Comparison of ENCODE assay signal across 9 cellular contexts in genomic region chr1:25805863-25806225, GRCh38. TPM values are rescaled to one million over a fixed set of nuclear protein-coding genes. Genes with fewer than 3 reads are reported as not detected.
DNase-seq lines count a peak whose midpoint lies in the region; ATAC-seq lines count a peak whose summit lies in the region.
"Had no signal": no experiment of that assay in that cellular context is flagged by ENCODE, and none has a peak within 500 bp of the region (broad histone marks: within the 10 kb centered on the region; RNA-seq: fewer than 3 reads in every experiment).

No MANE protein-coding gene starts in this region.

- ATAC-seq in GM18858 (IDR thresholded peaks at IDR 0.05; ENCODE audit: unreplicated experiment) (no peak), HG02678 (IDR thresholded peaks at IDR 0.05; ENCODE audit: unreplicated experiment) (no peak)

- peak overlapping the region in 2 of 3 donors; percentile 3 to 60 for H3K9ac ChIP-seq in skeletal muscle tissue (ENCODE audit: low read depth in 1 of 3, low read length in 3 of 3)

- peak; percentile 49 for DNase-seq in EH (ENCODE audit: low read depth)
- peak; percentile 41 for DNase-seq in dedifferentiated amniotic fluid mesenchymal stem cell (ENCODE audit: extremely low spot score)
- no peak for DNase-seq in effector CD8-positive, alpha-beta T cell (lab: John Stamatoyannopoulos, UW)
- DNase-seq in NCI-H1417 treated with DMSO at 0.1 percent for 48 hours (lab: John Stamatoyannopoulos, UW), result no peak
- DNase-seq: activated CD8-positive, alpha-beta memory T cell treated with anti-CD3 and anti-CD28 coated beads, Interleukin-2, amount 50 U/mL, for 4 hours had no signal

- no peaks in the 10 kb centered on the region for H3K9me3 ChIP-seq in skeletal muscle tissue (ENCODE audit: control insufficient read depth in 3 of 3, low read length in 3 of 3)

- H3K27ac ChIP-seq in layer of hippocampus (ENCODE audit: low read depth, low read length) (peak overlapping the region; percentile 77), skeletal muscle tissue (ENCODE audit: low read depth, low read length) (peak overlapping the region; percentile 68)

- H3K36me3 ChIP-seq in skeletal muscle tissue (ENCODE audit: control insufficient read depth in 3 of 3, insufficient read depth in 3 of 3, low read length in 3 of 3), result peaks cover 25 to 41% (median 37%) of the 10 kb centered on the region in 3 donors

- no peaks in the 10 kb centered on the region for H3K27me3 ChIP-seq in layer of hippocampus (ENCODE audit: control insufficient read depth, insufficient read depth, low read length)
- no peaks in the 10 kb centered on the region for H3K27me3 ChIP-seq in skeletal muscle tissue (ENCODE audit: control insufficient read depth in 3 of 3, insufficient read depth in 3 of 3, low read length in 3 of 3)

- H3K4me1 ChIP-seq in skeletal muscle tissue (ENCODE audit: control insufficient read depth in 3 of 3, insufficient read depth in 3 of 3, low read length in 3 of 3), result peaks cover 53 to 68% (median 55%) of the 10 kb centered on the region in 3 donors

- no peak overlapping the region for H3K4me3 ChIP-seq in skeletal muscle tissue (ENCODE audit: low read length in 3 of 3)

RNA-seq across cellular contexts. Expression of gene SELENON, which starts 5.9 kb away (rescaled TPM):
- total RNA-seq in skeletal muscle tissue, result 9.9 TPM

RNA-seq across cellular contexts. Expression of gene MTFR1L, which starts 13.9 kb away (rescaled TPM):
- 35.0 TPM for total RNA-seq in skeletal muscle tissue

RNA-seq across cellular contexts. Expression of gene AUNIP, which starts 53.4 kb away (rescaled TPM):
- 1.6 TPM for total RNA-seq in skeletal muscle tissue

Comparison
In these comparisons a context has a peak if more than half of its experiments do, and no peak if none do; other contexts are left out.
1. DNase-seq: peak in EH (single experiment) and dedifferentiated amniotic fluid mesenchymal stem cell (single experiment); none in effector CD8-positive, alpha-beta T cell (single experiment) and NCI-H1417 treated with DMSO at 0.1 percent for 48 hours (single experiment).